Comparison of ENCODE assay signal across 18 cellular contexts in the genomic region with DNA sequence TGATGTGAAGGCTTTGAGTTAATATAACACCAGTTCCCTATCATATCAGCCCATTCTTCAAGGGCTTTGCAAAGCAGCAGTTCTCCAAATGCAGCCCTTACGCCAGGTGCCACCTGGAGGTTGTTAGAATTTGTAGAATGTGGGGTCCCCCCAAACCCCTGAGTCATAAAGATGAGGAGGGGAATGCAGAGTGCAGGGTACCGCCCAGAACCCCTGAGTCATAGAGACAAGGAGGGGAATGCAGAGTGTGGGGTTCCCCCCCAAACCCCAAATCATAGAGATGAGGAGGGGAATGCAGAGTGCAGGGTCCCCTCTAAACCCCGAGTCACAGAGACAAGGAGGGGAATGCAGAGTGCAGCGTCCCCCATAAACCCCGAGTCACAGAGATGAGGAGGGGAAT.
DNase-seq lines count a peak whose midpoint lies in the region; ATAC-seq, FAIRE-seq and TF ChIP-seq lines count a peak whose summit lies in the region.
"Had no signal": no experiment of that assay in that cellular context is flagged by ENCODE, and none has a peak within 500 bp of the region (broad histone marks: within the 10 kb centered on the region; RNA-seq: fewer than 3 reads in every experiment).

No MANE protein-coding gene starts in this region.

- H3K4me2 ChIP-seq in neuronal stem cell (ENCODE audit: insufficient read depth, low read length, poor library complexity, severe bottlenecking), result no peak overlapping the region
- H3K4me2 ChIP-seq: A549 had no signal

- WGBS in neuronal stem cell (ENCODE audit: extremely low coverage in 2 of 2, insufficient read length in 2 of 2, insufficient replicate concordance in 1 of 2), 2 donors, result no CpG with 5 or more reads among the region's 5 CpGs
- WGBS in spleen, 5 donors, result 73 to 84% (median 75%) methylated on average over 3 to 5 of the region's 5 CpGs

- no peak overlapping the region for H2BK15ac ChIP-seq in neuronal stem cell (ENCODE audit: low read length)

- no peak overlapping the region for H4K91ac ChIP-seq in neuronal stem cell (ENCODE audit: low read depth, low read length, poor library complexity)

- H3K14ac ChIP-seq in neuronal stem cell (ENCODE audit: low read length), result no peak overlapping the region

- no peak overlapping the region for H3K23ac ChIP-seq in neuronal stem cell (ENCODE audit: low read depth, low read length, poor library complexity)

- H3K4ac ChIP-seq in neuronal stem cell (ENCODE audit: low read length), result no peak overlapping the region

- peak overlapping the region; percentile 44 for H3K18ac ChIP-seq in neuronal stem cell (ENCODE audit: low read length)

- peak; percentile 7 for DNase-seq in HTR-8/SVneo (ENCODE audit: insufficient read length, low spot score)
- DNase-seq in RWPE2 (ENCODE audit: low spot score), result peak; percentile 6
- no peak for DNase-seq in neuronal stem cell (ENCODE audit: low spot score)
- DNase-seq in spleen, result peak; percentile 21
- no peak for DNase-seq in GM12892 (ENCODE audit: insufficient read length)
- DNase-seq in kidney tubule cell (ENCODE audit: low spot score), result no peak
- DNase-seq: BE2C; CD8-positive, alpha-beta T cell; COR-L47; DMS153; DND-41; GDM1; H7 had no signal

- H3K4me3 ChIP-seq in RWPE2 (ENCODE audit: severe bottlenecking) (no peak overlapping the region), neuronal stem cell (ENCODE audit: low read length in 2 of 2) (no peak overlapping the region), spleen (no peak overlapping the region)
- H3K4me3 ChIP-seq: A549 had no signal

- H3K9ac ChIP-seq in neuronal stem cell (ENCODE audit: low read depth, low read length, poor library complexity), result no peak overlapping the region

- no peaks in the 10 kb centered on the region for H3K9me3 ChIP-seq in RWPE2 (ENCODE audit: severe bottlenecking)
- no peaks in the 10 kb centered on the region for H3K9me3 ChIP-seq in neuronal stem cell (replicated peaks in 1 of 2; ENCODE audit: control insufficient read depth in 2 of 2, insufficient read depth in 1 of 2, low read depth in 1 of 2, low read length in 2 of 2)
- no peaks in the 10 kb centered on the region for H3K9me3 ChIP-seq in spleen
- H3K9me3 ChIP-seq: A549, BE2C had no signal

- H3K36me3 ChIP-seq in RWPE2 (ENCODE audit: low read depth) (no peaks in the 10 kb centered on the region), neuronal stem cell (replicated peaks in 1 of 2; ENCODE audit: control insufficient read depth in 2 of 2, insufficient read depth in 2 of 2, low read length in 2 of 2) (no peaks in the 10 kb centered on the region), spleen (no peaks in the 10 kb centered on the region)
- H3K36me3 ChIP-seq: BE2C had no signal

- H3K27ac ChIP-seq in RWPE2 (ENCODE audit: poor library complexity, severe bottlenecking) (no peak overlapping the region), neuronal stem cell (replicated peaks; ENCODE audit: low read length) (no peak overlapping the region), spleen (no peak overlapping the region)
- H3K27ac ChIP-seq: A549, C4-2B had no signal

- no peak overlapping the region for H4K8ac ChIP-seq in neuronal stem cell (ENCODE audit: low read depth, low read length)

- peaks cover 1% of the 10 kb centered on the region for H3K79me1 ChIP-seq in neuronal stem cell (ENCODE audit: low read depth, low read length)

- no peak overlapping the region for H2BK120ac ChIP-seq in neuronal stem cell (ENCODE audit: low read depth, low read length)

- no peak overlapping the region for H2BK12ac ChIP-seq in neuronal stem cell (ENCODE audit: low read length)

- peak overlapping the region; percentile 11 for H2AK5ac ChIP-seq in neuronal stem cell (ENCODE audit: low read depth, low read length)

- H3K27me3 ChIP-seq in RWPE2 (ENCODE audit: insufficient read depth, poor library complexity, severe bottlenecking) (no peaks in the 10 kb centered on the region), neuronal stem cell (ENCODE audit: control insufficient read depth in 3 of 3, insufficient read depth in 3 of 3, low read depth in 1 of 3, low read length in 3 of 3) (no peaks in the 10 kb centered on the region), spleen (replicated peaks in 1 of 7) (peaks cover 0 to 17% (median 0%) of the 10 kb centered on the region in 7 donors)
- H3K27me3 ChIP-seq: BE2C had no signal

- no peak overlapping the region for H2BK5ac ChIP-seq in neuronal stem cell (ENCODE audit: low read length)

- FAIRE-seq in HTR-8/SVneo (lab: Jason Lieb, UNC) (no peak), GM12892 (lab: Jason Lieb, UNC) (no peak)
- FAIRE-seq: A549, D721Med, GM19239 had no signal

- intact Hi-C loops in spleen (cut with DNase I; ENCODE audit: low total_unique reads), result no loop called here

- H2AFZ ChIP-seq in neuronal stem cell (ENCODE audit: low read length), result no peak overlapping the region

- TF ChIP-seq POLR2A in spleen (IDR thresholded peaks at IDR 0.05) (no peak), GM12892 (IDR thresholded peaks at IDR 0.05; ENCODE audit: low read depth, low read length) (no peak)

- no peak for ATAC-seq in RWPE2 (ENCODE audit: low read depth)
- no peak for ATAC-seq in GM19452 (IDR thresholded peaks at IDR 0.05; ENCODE audit: unreplicated experiment)
- ATAC-seq: CD8-positive, alpha-beta T cell had no signal

- no peaks in the 10 kb centered on the region for H3K4me1 ChIP-seq in RWPE2 (ENCODE audit: insufficient read depth, poor library complexity, severe bottlenecking)
- peaks cover 0 to 1% of the 10 kb centered on the region in 2 donors for H3K4me1 ChIP-seq in neuronal stem cell (ENCODE audit: control insufficient read depth in 2 of 2, insufficient read depth in 1 of 2, low read depth in 1 of 2, low read length in 2 of 2)
- no peaks in the 10 kb centered on the region for H3K4me1 ChIP-seq in spleen
- H3K4me1 ChIP-seq: A549, BE2C had no signal

- no peak for TF ChIP-seq CTCF in RWPE2 (IDR thresholded peaks at IDR 0.05; ENCODE audit: poor library complexity, severe bottlenecking)
- TF ChIP-seq CTCF in spleen (IDR thresholded peaks at IDR 0.05 in 8 of 11, conservative IDR thresholded peaks at IDR 0.05 in 3 of 11), result no peak

Comparison
In these comparisons a context has a peak if more than half of its experiments do, and no peak if none do; other contexts are left out.
1. DNase-seq: peak in HTR-8/SVneo (single experiment), RWPE2 (single experiment) and spleen (single experiment); none in neuronal stem cell (single experiment), GM12892 (single experiment) and kidney tubule cell (single experiment).